ENCODE assay signal across 15 cellular contexts in genomic region chr2:7929276-7929675, GRCh38.
DNase-seq lines count a peak whose midpoint lies in the region; ATAC-seq and TF ChIP-seq lines count a peak whose summit lies in the region.
"Had no signal": no experiment of that assay in that cellular context is flagged by ENCODE, and none has a peak within 500 bp of the region (broad histone marks: within the 10 kb centered on the region; RNA-seq: fewer than 3 reads in every experiment).

No MANE protein-coding gene starts in this region.

- intact Hi-C loops in Right ventricle myocardium inferior (cut with DNase I), result no loop called here

- CTCF ChIA-PET in RWPE1 (lab: Yijun Ruan, JAX), result no interaction called here

- in situ Hi-C loops in G401 (cut with HindIII; ENCODE audit: low sequenced_read_pairs), result no loop called here

- TF ChIP-seq CTCF in RWPE1 (conservative IDR thresholded peaks at IDR 0.05; ENCODE audit: low read depth), result no peak

- peak; percentile 90 for DNase-seq in G401 (ENCODE audit: low spot score)
- peak; percentile 32 for DNase-seq in NCI-H1694 (lab: John Stamatoyannopoulos, UW)
- DNase-seq in NCI-H524 (lab: John Stamatoyannopoulos, UW), result peak; percentile 36 to 79
- peak; percentile 90 for DNase-seq in cerebellar cortex (ENCODE audit: low spot score)
- DNase-seq in RWPE1 (ENCODE audit: low spot score), result no peak
- DNase-seq in Right ventricle myocardium inferior (ENCODE audit: missing footprints), result no peak
- DNase-seq in GOT3 (lab: John Stamatoyannopoulos, UW), result no peak
- DNase-seq: Calu3; CD4-positive, alpha-beta T cell; DMS153; DMS79 treated with DMSO at 0.1 percent for 48 hours; EL; GDM1; H7; IMR-90 had no signal

- ATAC-seq in Right ventricle myocardium inferior, result no peak

- POLR2A ChIA-PET in RWPE1 (lab: Yijun Ruan, JAX; ENCODE audit: low non-redundant PET), result no interaction called here

- H3K27ac ChIP-seq in RWPE1, result no peak overlapping the region

Comparison
In these comparisons a context has a peak if more than half of its experiments do, and no peak if none do; other contexts are left out.
1. DNase-seq: peak in G401 (single experiment), NCI-H1694 (single experiment), NCI-H524 (2 of 2) and cerebellar cortex (single experiment); none in RWPE1 (single experiment), Right ventricle myocardium inferior (single experiment) and GOT3 (single experiment).